1 cellular context compared by ENCODE assay signal in the genomic region with DNA sequence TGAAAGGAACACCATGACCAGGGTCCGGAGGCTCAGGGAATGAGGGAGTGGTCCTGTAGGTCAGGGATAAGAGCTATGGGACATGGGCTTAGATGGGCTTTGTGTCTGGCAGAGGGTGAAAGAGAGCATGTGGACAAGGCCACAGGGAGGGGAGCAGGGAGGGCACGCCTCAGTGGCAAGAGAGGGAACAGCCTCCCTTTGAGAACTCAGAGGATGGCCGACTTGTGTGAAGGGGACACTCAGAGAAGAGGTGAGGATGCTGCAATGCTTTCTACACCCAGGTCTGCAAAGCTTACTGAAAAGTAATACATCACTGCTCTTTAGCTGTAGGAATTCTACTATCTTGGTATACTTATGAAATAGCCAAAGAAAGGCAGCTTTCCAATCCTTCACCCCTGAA.
TF ChIP-seq lines count a peak whose summit lies in the region.

No MANE protein-coding gene starts in this region.

TF ChIP-seq in K562, 482 proteins besides CTCF, POLR2A, EP300 and RAD21 (continued from another document):
- TF ChIP-seq, protein P1, sequence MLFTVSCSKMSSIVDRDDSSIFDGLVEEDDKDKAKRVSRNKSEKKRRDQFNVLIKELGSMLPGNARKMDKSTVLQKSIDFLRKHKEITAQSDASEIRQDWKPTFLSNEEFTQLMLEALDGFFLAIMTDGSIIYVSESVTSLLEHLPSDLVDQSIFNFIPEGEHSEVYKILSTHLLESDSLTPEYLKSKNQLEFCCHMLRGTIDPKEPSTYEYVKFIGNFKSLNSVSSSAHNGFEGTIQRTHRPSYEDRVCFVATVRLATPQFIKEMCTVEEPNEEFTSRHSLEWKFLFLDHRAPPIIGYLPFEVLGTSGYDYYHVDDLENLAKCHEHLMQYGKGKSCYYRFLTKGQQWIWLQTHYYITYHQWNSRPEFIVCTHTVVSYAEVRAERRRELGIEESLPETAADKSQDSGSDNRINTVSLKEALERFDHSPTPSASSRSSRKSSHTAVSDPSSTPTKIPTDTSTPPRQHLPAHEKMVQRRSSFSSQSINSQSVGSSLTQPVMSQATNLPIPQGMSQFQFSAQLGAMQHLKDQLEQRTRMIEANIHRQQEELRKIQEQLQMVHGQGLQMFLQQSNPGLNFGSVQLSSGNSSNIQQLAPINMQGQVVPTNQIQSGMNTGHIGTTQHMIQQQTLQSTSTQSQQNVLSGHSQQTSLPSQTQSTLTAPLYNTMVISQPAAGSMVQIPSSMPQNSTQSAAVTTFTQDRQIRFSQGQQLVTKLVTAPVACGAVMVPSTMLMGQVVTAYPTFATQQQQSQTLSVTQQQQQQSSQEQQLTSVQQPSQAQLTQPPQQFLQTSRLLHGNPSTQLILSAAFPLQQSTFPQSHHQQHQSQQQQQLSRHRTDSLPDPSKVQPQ (CRISPR knock-in tag; IDR thresholded peaks at IDR 0.05; ENCODE audit: borderline replicate concordance) = no peak
- TF ChIP-seq SREBF1 (IDR thresholded peaks at IDR 0.05; ENCODE audit: borderline replicate concordance, low read depth, low read length) (no peak), POLR2G (IDR thresholded peaks at IDR 0.05; ENCODE audit: low read depth, low read length) (no peak)
